Comparison of ENCODE assay signal across 8 cellular contexts in the genomic region with DNA sequence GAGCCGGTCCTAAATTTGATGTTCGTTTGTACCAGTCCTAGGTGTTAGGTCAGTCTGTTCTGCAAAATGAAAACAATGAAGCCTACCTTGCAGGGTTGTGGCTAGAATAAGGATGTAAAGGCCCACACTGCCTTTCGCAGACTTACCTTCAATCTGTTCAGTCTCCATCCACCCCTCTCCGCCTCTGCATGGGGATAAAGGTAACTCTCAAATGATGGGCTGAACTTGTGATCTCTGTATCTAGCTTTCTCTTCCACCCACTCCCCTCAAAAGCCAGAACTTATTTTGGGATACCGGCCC. TPM values are rescaled to one million over a fixed set of nuclear protein-coding genes. Genes with fewer than 3 reads are reported as not detected.
DNase-seq lines count a peak whose midpoint lies in the region; ATAC-seq and FAIRE-seq lines count a peak whose summit lies in the region.
"Not testable (repeated sequence)": the region's sequence is repeated elsewhere in the genome, so short reads cannot be mapped to it uniquely, and the experiment has no call there.

No MANE protein-coding gene starts in this region.

- FAIRE-seq in GM18507 (lab: Jason Lieb, UNC), result peak; percentile 46

- H3K27ac Mint-ChIP-seq in activated CD8-positive, alpha-beta T cell treated with anti-CD3 and anti-CD28 coated beads, Interleukin-2, amount 10 ng/mL, durations not matched to agents 7 days and 5 days; stimulated activated naive B cell treated with anti-CD40 and anti-IgM and Interleukin-4, amounts not matched to agents 10 μg/mL and 1 μg/mL and 100 μg/mL, for 72 hours: not testable (repeated sequence)

- not testable (repeated sequence) for H3K27me3 Mint-ChIP-seq in activated CD8-positive, alpha-beta T cell treated with anti-CD3 and anti-CD28 coated beads, Interleukin-2, amount 10 ng/mL, durations not matched to agents 7 days and 5 days (ENCODE audit: low read depth); stimulated activated naive B cell treated with anti-CD40 and anti-IgM and Interleukin-4, amounts not matched to agents 10 μg/mL and 1 μg/mL and 100 μg/mL, for 72 hours

- H3K9me3 Mint-ChIP-seq in activated CD8-positive, alpha-beta T cell treated with anti-CD3 and anti-CD28 coated beads, Interleukin-2, amount 10 ng/mL, durations not matched to agents 7 days and 5 days (ENCODE audit: insufficient read depth); stimulated activated naive B cell treated with anti-CD40 and anti-IgM and Interleukin-4, amounts not matched to agents 10 μg/mL and 1 μg/mL and 100 μg/mL, for 72 hours: not testable (repeated sequence)

- not testable (repeated sequence) for H3K36me3 Mint-ChIP-seq in activated CD8-positive, alpha-beta T cell treated with anti-CD3 and anti-CD28 coated beads, Interleukin-2, amount 10 ng/mL, durations not matched to agents 7 days and 5 days (ENCODE audit: low read depth); stimulated activated naive B cell treated with anti-CD40 and anti-IgM and Interleukin-4, amounts not matched to agents 10 μg/mL and 1 μg/mL and 100 μg/mL, for 72 hours

- intact Hi-C loops in right cardiac atrium (cut with DNase I), result not testable (repeated sequence)

- peak; percentile 33 for ATAC-seq in GM19351 (IDR thresholded peaks at IDR 0.05; ENCODE audit: unreplicated experiment)
- peak; percentile 20 for ATAC-seq in GM21786 (IDR thresholded peaks at IDR 0.05; ENCODE audit: unreplicated experiment)
- ATAC-seq in HG03025 (IDR thresholded peaks at IDR 0.05; ENCODE audit: low FRiP score, unreplicated experiment), result peak; percentile 15
- ATAC-seq in HG03521 (IDR thresholded peaks at IDR 0.05; ENCODE audit: unreplicated experiment), result peak; percentile 9
- peak; percentile 39 for ATAC-seq in activated CD8-positive, alpha-beta T cell treated with anti-CD3 and anti-CD28 coated beads, Interleukin-2, amount 10 ng/mL, durations not matched to agents 7 days and 5 days
- peak; percentile 26 to 41 for ATAC-seq in right cardiac atrium
- ATAC-seq in stimulated activated naive B cell treated with anti-CD40 and anti-IgM and Interleukin-4, amounts not matched to agents 10 μg/mL and 1 μg/mL and 100 μg/mL, for 72 hours (replicated peaks), result peak; percentile 40 to 43

- CTCF ChIA-PET in activated CD8-positive, alpha-beta T cell treated with anti-CD3 and anti-CD28 coated beads, Interleukin-2, amount 10 ng/mL, durations not matched to agents 7 days and 5 days (lab: Charles Lee), result not testable (repeated sequence)

- H3K9me3 ChIP-seq in right cardiac atrium (ENCODE audit: control insufficient read depth, low read length), result not testable (repeated sequence)

- not testable (repeated sequence) for DNase-seq in GM18507 (ENCODE audit: extremely low spot score, insufficient read length, low read depth); activated CD8-positive, alpha-beta T cell treated with anti-CD3 and anti-CD28 coated beads, Interleukin-2, amount 10 ng/mL, durations not matched to agents 7 days and 5 days; right cardiac atrium; stimulated activated naive B cell treated with anti-CD40 and anti-IgM and Interleukin-4, amounts not matched to agents 10 μg/mL and 1 μg/mL and 100 μg/mL, for 72 hours

- no CpG with 5 or more reads among the region's 5 CpGs for WGBS in right cardiac atrium

- H3K4me3 ChIP-seq in right cardiac atrium (ENCODE audit: low read length), result not testable (repeated sequence)

- H3K4me1 Mint-ChIP-seq in activated CD8-positive, alpha-beta T cell treated with anti-CD3 and anti-CD28 coated beads, Interleukin-2, amount 10 ng/mL, durations not matched to agents 7 days and 5 days (ENCODE audit: low read depth); stimulated activated naive B cell treated with anti-CD40 and anti-IgM and Interleukin-4, amounts not matched to agents 10 μg/mL and 1 μg/mL and 100 μg/mL, for 72 hours: not testable (repeated sequence)

- not testable (repeated sequence) for H3K4me3 Mint-ChIP-seq in activated CD8-positive, alpha-beta T cell treated with anti-CD3 and anti-CD28 coated beads, Interleukin-2, amount 10 ng/mL, durations not matched to agents 7 days and 5 days; stimulated activated naive B cell treated with anti-CD40 and anti-IgM and Interleukin-4, amounts not matched to agents 10 μg/mL and 1 μg/mL and 100 μg/mL, for 72 hours

- H3K27me3 ChIP-seq in right cardiac atrium (ENCODE audit: control insufficient read depth, insufficient read depth), result not testable (repeated sequence)

- not testable (repeated sequence) for H3K4me1 ChIP-seq in right cardiac atrium (ENCODE audit: control insufficient read depth, insufficient read depth, low read length)

- not testable (repeated sequence) for H3K27ac ChIP-seq in right cardiac atrium (ENCODE audit: low read length)

- POLR2A ChIA-PET in activated CD8-positive, alpha-beta T cell treated with anti-CD3 and anti-CD28 coated beads, Interleukin-2, amount 10 ng/mL, durations not matched to agents 7 days and 5 days (lab: Charles Lee), result not testable (repeated sequence)

RNA-seq across cellular contexts. Expression of gene SERF1A, which starts 0.8 kb away (rescaled TPM):
- total RNA-seq in activated CD8-positive, alpha-beta T cell treated with anti-CD3 and anti-CD28 coated beads, Interleukin-2, amount 10 ng/mL, durations not matched to agents 7 days and 5 days, result 1 to 10 TPM; 1.5 to 4.6 TPM
- 1 to 10 TPM in 3 of 4 donors, under 1 TPM in 1; 0.39 to 5.9 (median 3.2) TPM for total RNA-seq in right cardiac atrium
- 3.0 TPM for polyA plus RNA-seq in right cardiac atrium

RNA-seq across cellular contexts. Expression of gene SMN1, which starts 23.7 kb away (rescaled TPM):
- total RNA-seq in activated CD8-positive, alpha-beta T cell treated with anti-CD3 and anti-CD28 coated beads, Interleukin-2, amount 10 ng/mL, durations not matched to agents 7 days and 5 days, result 10 to 100 TPM; 45.1 to 46.7 TPM
- total RNA-seq in right cardiac atrium, result 10 to 100 TPM in 3 of 4 donors, 1 to 10 TPM in 1; 9.5 to 16.2 (median 13.5) TPM
- 19.0 TPM for polyA plus RNA-seq in right cardiac atrium
